In genomic region chr16:65722429-65722828, GRCh38 we compare ENCODE assay signal across 33 cellular contexts.
"Had no signal": no experiment of that assay in that cellular context is flagged by ENCODE, and none has a peak within 500 bp of the region (broad histone marks: within the 10 kb centered on the region; RNA-seq: fewer than 3 reads in every experiment).

No MANE protein-coding gene starts in this region.

- H3K4me3 ChIP-seq: Peyer's patch had no signal

- H3K27ac Mint-ChIP-seq: activated B cell treated with CpG ODN at 0.5 μM for 24 hours; activated CD4-positive, alpha-beta memory T cell treated with anti-CD3 and anti-CD28 coated beads for 36 hours; activated naive CD4-positive, alpha-beta T cell treated with anti-CD3 and anti-CD28 coated beads for 36 hours; activated naive CD4-positive, alpha-beta T cell treated with anti-CD3 and anti-CD28 coated beads, Interleukin-2, amount 50 U/mL, for 72 hours; activated T-helper 1 cell treated with anti-CD3 and anti-CD28 coated beads, Interleukin-12 subunit alpha, Interleukin-12 subunit beta, Interleukin-2, Interleukin-4 antibody, amounts not matched to agents 30 ng/mL and 10 ng/mL and 1 ng/mL, durations not matched to agents 14 hours and 24 hours and 36 hours; brain had no signal

- H3K4me1 Mint-ChIP-seq: activated B cell treated with CpG ODN at 0.5 μM for 24 hours had no signal

- H3K27ac ChIP-seq: Peyer's patch, RWPE1 had no signal

- DNase-seq: activated B cell treated with CpG ODN at 0.5 μM for 24 hours; activated CD4-positive, alpha-beta memory T cell treated with anti-CD3 and anti-CD28 coated beads for 36 hours; activated CD4-positive, alpha-beta T cell treated with anti-CD3 and anti-CD28 coated beads for 4 hours; activated CD4-positive, alpha-beta T cell treated with anti-CD3 and anti-CD28 coated beads, Interleukin-2, amount 50 U/mL, for 1 hour; activated CD4-positive, CD25-positive, alpha-beta regulatory T cell treated with anti-CD3 and anti-CD28 coated beads, Interleukin-2, amount 50 U/mL, for 72 hours; activated CD8-positive, alpha-beta memory T cell treated with anti-CD3 and anti-CD28 coated beads, Interleukin-2, amount 50 U/mL, for 4 hours; activated gamma-delta T cell treated with Interleukin-2 at 50 U/mL for 16 hours; activated naive CD4-positive, alpha-beta T cell treated with anti-CD3 and anti-CD28 coated beads for 36 hours; activated T-cell treated with anti-CD3 and anti-CD28 coated beads for 4 hours; activated T-cell treated with anti-CD3 and anti-CD28 coated beads, Interleukin-2, amount 50 U/mL, for 4 hours; anterior cingulate cortex; caudate nucleus; cerebellar nuclear complex; Karpas-422; MM.1S; MV-4-11; NCI-H1092; NCI-H1436 treated with DMSO at 0.1 percent for 48 hours; NCI-H1694 treated with DMSO at 0.1 percent for 48 hours; NCI-H2029; NCI-H2107; NCI-H2171; NCI-H510A treated with DMSO at 0.1 percent for 48 hours; NCI-H526 treated with DMSO at 0.1 percent for 48 hours; NCI-H774; NK-92 treated with Interleukin-12 subunit alpha and Interleukin-12 subunit beta, amount 100 ng/mL, for 24 hours; Peyer's patch; Right ventricle myocardium superior had no signal

- H3K9me3 Mint-ChIP-seq: activated B cell treated with CpG ODN at 0.5 μM for 24 hours; activated CD4-positive, alpha-beta memory T cell treated with anti-CD3 and anti-CD28 coated beads for 36 hours; activated naive CD4-positive, alpha-beta T cell treated with anti-CD3 and anti-CD28 coated beads for 36 hours; activated T-cell treated with anti-CD3 and anti-CD28 coated beads, Interleukin-2, amount 50 U/mL, for 4 hours; activated T-helper 1 cell treated with anti-CD3 and anti-CD28 coated beads, Interleukin-12 subunit alpha, Interleukin-12 subunit beta, Interleukin-2, Interleukin-4 antibody, amounts not matched to agents 30 ng/mL and 10 ng/mL and 1 ng/mL, durations not matched to agents 14 hours and 24 hours and 36 hours had no signal

- H3K4me3 Mint-ChIP-seq: activated B cell treated with CpG ODN at 0.5 μM for 24 hours; activated CD4-positive, alpha-beta memory T cell treated with anti-CD3 and anti-CD28 coated beads for 36 hours; activated naive CD4-positive, alpha-beta T cell treated with anti-CD3 and anti-CD28 coated beads for 36 hours; activated T-cell treated with anti-CD3 and anti-CD28 coated beads, Interleukin-2, amount 50 U/mL, for 4 hours; activated T-helper 1 cell treated with anti-CD3 and anti-CD28 coated beads, Interleukin-12 subunit alpha, Interleukin-12 subunit beta, Interleukin-2, Interleukin-4 antibody, amounts not matched to agents 30 ng/mL and 10 ng/mL and 1 ng/mL, durations not matched to agents 14 hours and 24 hours and 36 hours; brain had no signal

- H3K36me3 Mint-ChIP-seq: activated CD4-positive, alpha-beta memory T cell treated with anti-CD3 and anti-CD28 coated beads for 36 hours; activated naive CD4-positive, alpha-beta T cell treated with anti-CD3 and anti-CD28 coated beads, Interleukin-2, amount 50 U/mL, for 72 hours; brain had no signal

- H3K27me3 Mint-ChIP-seq: activated B cell treated with CpG ODN at 0.5 μM for 24 hours; activated CD4-positive, alpha-beta memory T cell treated with anti-CD3 and anti-CD28 coated beads for 36 hours had no signal

- ATAC-seq: activated naive CD4-positive, alpha-beta T cell treated with anti-CD3 and anti-CD28 coated beads, Interleukin-2, amount 50 U/mL, for 72 hours; activated T-cell treated with anti-CD3 and anti-CD28 coated beads, Interleukin-2, amount 50 U/mL, for 4 hours; PC-3 had no signal
